ENCODE assay signal across 8 cellular contexts in the genomic region with DNA sequence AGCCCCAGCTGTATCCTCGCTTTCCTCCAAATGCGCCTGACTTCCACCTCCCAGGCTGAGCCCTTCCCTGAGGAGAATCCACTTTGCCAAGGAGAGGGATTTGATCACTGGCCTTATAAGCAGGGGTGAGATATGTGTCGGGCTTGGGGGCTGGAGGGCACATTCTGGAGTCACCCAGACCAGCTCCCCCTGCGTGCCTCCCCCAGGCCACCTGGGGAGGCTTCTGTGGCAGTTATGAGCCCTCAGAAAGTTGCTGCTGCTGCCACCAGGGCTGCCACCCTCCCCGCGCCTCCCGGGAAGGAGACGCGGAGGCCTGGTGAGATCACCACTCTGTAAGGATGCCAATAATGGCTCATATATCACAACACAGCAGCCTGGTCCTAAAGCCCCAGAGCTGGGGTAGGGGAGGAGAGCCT.
DNase-seq lines count a peak whose midpoint lies in the region; ATAC-seq and TF ChIP-seq lines count a peak whose summit lies in the region.

No MANE protein-coding gene starts in this region.

- H3K4me1 ChIP-seq in hepatocyte (ENCODE audit: insufficient read depth) = peaks cover 17% of the 10 kb centered on the region

- no peaks in the 10 kb centered on the region for H3K27me3 ChIP-seq in hepatocyte

- peak overlapping the region; percentile 76 for H3K27ac ChIP-seq in hepatocyte

- peak; percentile 50 for ATAC-seq in WTC11
- ATAC-seq in GM18868 (IDR thresholded peaks at IDR 0.05; ENCODE audit: unreplicated experiment) = no peak
- ATAC-seq in HG03354 (IDR thresholded peaks at IDR 0.05; ENCODE audit: poor library complexity, severe bottlenecking, unreplicated experiment) = no peak

- CTCF ChIA-PET in WTC11 (lab: Charles Lee) = no interaction called here

- H3K36me3 ChIP-seq in hepatocyte (replicated peaks; ENCODE audit: insufficient read depth, low read depth) = no peaks in the 10 kb centered on the region

- H4K20me1 ChIP-seq in hepatocyte (ENCODE audit: insufficient read depth, poor library complexity, severe bottlenecking) = no peaks in the 10 kb centered on the region

- DNase-seq in HPDE6-E6E7 (ENCODE audit: extremely low spot score) (peak; percentile 28), WTC11 (ENCODE audit: low spot score) (no peak), hepatocyte (ENCODE audit: low spot score) (peak; percentile 70), superior temporal gyrus (ENCODE audit: extremely low spot score) (peak; percentile 67), NOMO-1 (lab: John Stamatoyannopoulos, UW; ENCODE audit: unreplicated experiment in 2 of 2) (no peak), SIG-M5 treated with dmso at 0.1 percent for 504 hours (lab: John Stamatoyannopoulos, UW; ENCODE audit: unreplicated experiment) (no peak)

- H3K4me3 Mint-ChIP-seq in WTC11 = no peak overlapping the region

- no peak overlapping the region for H3K4me3 ChIP-seq in hepatocyte

- H3K79me2 ChIP-seq in hepatocyte = no peaks in the 10 kb centered on the region

- no peaks in the 10 kb centered on the region for H3K36me3 Mint-ChIP-seq in WTC11

- no peaks in the 10 kb centered on the region for H3K9me3 Mint-ChIP-seq in WTC11

- no peaks in the 10 kb centered on the region for H3K9me3 ChIP-seq in hepatocyte (ENCODE audit: low read depth)

- H3K4me1 Mint-ChIP-seq in WTC11 = peaks cover 11% of the 10 kb centered on the region

- no peaks in the 10 kb centered on the region for H3K9me2 ChIP-seq in hepatocyte (replicated peaks; ENCODE audit: insufficient read depth)

- 56% methylated on average over 9 of the region's 9 CpGs for WGBS in hepatocyte (ENCODE audit: low lambda C conversion rate, missing lambda C conversion rate)

- peak overlapping the region; percentile 69 for H3K4me2 ChIP-seq in hepatocyte

- H2AFZ ChIP-seq in hepatocyte = no peak overlapping the region

- no peak overlapping the region for H3K27ac Mint-ChIP-seq in WTC11

- TF ChIP-seq CTCF in WTC11 (IDR thresholded peaks at IDR 0.05) = no peak
- no peak for TF ChIP-seq CTCF in hepatocyte (IDR thresholded peaks at IDR 0.05; ENCODE audit: poor library complexity)

- POLR2A ChIA-PET in WTC11 (lab: Charles Lee) = interaction anchor here (0.7 kb wide), 1 partner anchor 204 kb away, joined by 7 read pairs; no protein-coding TSS in a partner anchor

- no peaks in the 10 kb centered on the region for H3K27me3 Mint-ChIP-seq in WTC11 (ENCODE audit: low read depth)

TF ChIP-seq in WTC11, 78 proteins besides CTCF, POLR2A, EP300 and RAD21:
- TF ChIP-seq, protein P1, sequence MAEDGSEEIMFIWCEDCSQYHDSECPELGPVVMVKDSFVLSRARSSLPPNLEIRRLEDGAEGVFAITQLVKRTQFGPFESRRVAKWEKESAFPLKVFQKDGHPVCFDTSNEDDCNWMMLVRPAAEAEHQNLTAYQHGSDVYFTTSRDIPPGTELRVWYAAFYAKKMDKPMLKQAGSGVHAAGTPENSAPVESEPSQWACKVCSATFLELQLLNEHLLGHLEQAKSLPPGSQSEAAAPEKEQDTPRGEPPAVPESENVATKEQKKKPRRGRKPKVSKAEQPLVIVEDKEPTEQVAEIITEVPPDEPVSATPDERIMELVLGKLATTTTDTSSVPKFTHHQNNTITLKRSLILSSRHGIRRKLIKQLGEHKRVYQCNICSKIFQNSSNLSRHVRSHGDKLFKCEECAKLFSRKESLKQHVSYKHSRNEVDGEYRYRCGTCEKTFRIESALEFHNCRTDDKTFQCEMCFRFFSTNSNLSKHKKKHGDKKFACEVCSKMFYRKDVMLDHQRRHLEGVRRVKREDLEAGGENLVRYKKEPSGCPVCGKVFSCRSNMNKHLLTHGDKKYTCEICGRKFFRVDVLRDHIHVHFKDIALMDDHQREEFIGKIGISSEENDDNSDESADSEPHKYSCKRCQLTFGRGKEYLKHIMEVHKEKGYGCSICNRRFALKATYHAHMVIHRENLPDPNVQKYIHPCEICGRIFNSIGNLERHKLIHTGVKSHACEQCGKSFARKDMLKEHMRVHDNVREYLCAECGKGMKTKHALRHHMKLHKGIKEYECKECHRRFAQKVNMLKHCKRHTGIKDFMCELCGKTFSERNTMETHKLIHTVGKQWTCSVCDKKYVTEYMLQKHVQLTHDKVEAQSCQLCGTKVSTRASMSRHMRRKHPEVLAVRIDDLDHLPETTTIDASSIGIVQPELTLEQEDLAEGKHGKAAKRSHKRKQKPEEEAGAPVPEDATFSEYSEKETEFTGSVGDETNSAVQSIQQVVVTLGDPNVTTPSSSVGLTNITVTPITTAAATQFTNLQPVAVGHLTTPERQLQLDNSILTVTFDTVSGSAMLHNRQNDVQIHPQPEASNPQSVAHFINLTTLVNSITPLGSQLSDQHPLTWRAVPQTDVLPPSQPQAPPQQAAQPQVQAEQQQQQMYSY (CRISPR knock-in tag; IDR thresholded peaks at IDR 0.05) = no peak

Comparison
In these comparisons a context has a peak if more than half of its experiments do, and no peak if none do; other contexts are left out.
1. DNase-seq: peak in HPDE6-E6E7 (single experiment), hepatocyte (single experiment) and superior temporal gyrus (single experiment); none in WTC11 (single experiment), NOMO-1 (0 of 2) and SIG-M5 treated with dmso at 0.1 percent for 504 hours (single experiment).